In genomic region chr6:7467007-7467897, GRCh38 we compare ENCODE assay signal across 18 cellular contexts.
A peak's percentile ranks its signal among the peaks of the same experiment; 100 is the strongest.
DNase-seq lines count a peak whose midpoint lies in the region; ATAC-seq and TF ChIP-seq lines count a peak whose summit lies in the region.
"Had no signal": no experiment of that assay in that cellular context is flagged by ENCODE, and none has a peak within 500 bp of the region (broad histone marks: within the 10 kb centered on the region; RNA-seq: fewer than 3 reads in every experiment).

No MANE protein-coding gene starts in this region.

- peak overlapping the region in 8 of 12 donors; percentile 27 to 79 (median 76) for H3K27ac ChIP-seq in heart left ventricle
- no peak overlapping the region for H3K27ac ChIP-seq in neural progenitor cell
- H3K27ac ChIP-seq: SJCRH30, thoracic aorta had no signal

- peaks cover 3% of the 10 kb centered on the region for H3K9me3 Mint-ChIP-seq in neural progenitor cell
- H3K9me3 Mint-ChIP-seq: natural killer cell treated with Interleukin-12 subunit alpha and Interleukin-12 subunit beta and Interleukin-15 and Interleukin-18, amount 100 ng/mL, for 72 hours; T-helper 2 cell treated with Interferon-gamma antibody and Interleukin-4, amounts not matched to agents 5 μg/mL and 100 μg/mL, for 36 hours had no signal

- ATAC-seq in heart left ventricle (peak in 2 of 4 donors; percentile 66), GM18870 (IDR thresholded peaks at IDR 0.05; ENCODE audit: unreplicated experiment) (no peak), GM21529 (IDR thresholded peaks at IDR 0.05; ENCODE audit: unreplicated experiment) (no peak)

- H3K9me3 ChIP-seq in heart left ventricle: no peaks in the 10 kb centered on the region
- no peaks in the 10 kb centered on the region for H3K9me3 ChIP-seq in neural progenitor cell (ENCODE audit: low read depth)
- H3K9me3 ChIP-seq: SJCRH30, thoracic aorta had no signal

- peaks cover 33% of the 10 kb centered on the region for H3K4me1 Mint-ChIP-seq in neural progenitor cell

- no peak overlapping the region for H3K4me3 Mint-ChIP-seq in neural progenitor cell
- H3K4me3 Mint-ChIP-seq: activated naive CD8-positive, alpha-beta T cell; natural killer cell treated with Interleukin-12 subunit alpha and Interleukin-12 subunit beta and Interleukin-15 and Interleukin-18, amount 100 ng/mL, for 72 hours; T-helper 2 cell treated with Interferon-gamma antibody and Interleukin-4, amounts not matched to agents 5 μg/mL and 100 μg/mL, for 36 hours had no signal

- no peaks in the 10 kb centered on the region for H3K79me2 ChIP-seq in neural progenitor cell (ENCODE audit: low read depth)

- no peak overlapping the region for H3K9ac ChIP-seq in neural progenitor cell

- no peak overlapping the region for H3K4me2 ChIP-seq in neural progenitor cell

- TF ChIP-seq CTCF in heart left ventricle (IDR thresholded peaks at IDR 0.05) (no peak), neural progenitor cell (IDR thresholded peaks at IDR 0.05) (no peak)

- WGBS in heart left ventricle, 4 donors: 32 to 52% (median 44%) methylated on average over 13 of the region's 13 CpGs

- no peak overlapping the region for H3K4me3 ChIP-seq in heart left ventricle
- H3K4me3 ChIP-seq in neural progenitor cell: no peak overlapping the region
- H3K4me3 ChIP-seq: SJCRH30 had no signal

- peaks cover 0 to 23% (median 12%) of the 10 kb centered on the region in 12 donors for H3K4me1 ChIP-seq in heart left ventricle
- peaks cover 10% of the 10 kb centered on the region for H3K4me1 ChIP-seq in neural progenitor cell
- H3K4me1 ChIP-seq: SJCRH30 had no signal

- no peaks in the 10 kb centered on the region for H4K20me1 ChIP-seq in neural progenitor cell (ENCODE audit: low read depth)

- peak overlapping the region; percentile 46 for H3K27ac Mint-ChIP-seq in neural progenitor cell
- H3K27ac Mint-ChIP-seq: activated naive CD8-positive, alpha-beta T cell; natural killer cell treated with Interleukin-12 subunit alpha and Interleukin-12 subunit beta and Interleukin-15 and Interleukin-18, amount 100 ng/mL, for 72 hours; T-helper 2 cell treated with Interferon-gamma antibody and Interleukin-4, amounts not matched to agents 5 μg/mL and 100 μg/mL, for 36 hours had no signal

- TF ChIP-seq POLR2A in heart left ventricle (IDR thresholded peaks at IDR 0.05): no peak

- intact Hi-C loops in heart left ventricle (cut with DNase I): loop anchor here in 3 of 10 donors (5.0 kb wide), 2 partner anchors 40 to 75 kb away; partner anchors contain the start of gene DSP (in 2 of the 3)

- peaks cover 9% of the 10 kb centered on the region for H3F3A ChIP-seq in neural progenitor cell (ENCODE audit: low read depth)

- H3K27me3 ChIP-seq in heart left ventricle (no peaks in the 10 kb centered on the region), neural progenitor cell (no peaks in the 10 kb centered on the region)
- H3K27me3 ChIP-seq: SJCRH30 had no signal

- H2AFZ ChIP-seq in neural progenitor cell (replicated peaks): no peak overlapping the region

- peaks cover 13% of the 10 kb centered on the region for H3K27me3 Mint-ChIP-seq in neural progenitor cell (ENCODE audit: insufficient read depth, low read depth)

- H3K36me3 ChIP-seq in heart left ventricle (no peaks in the 10 kb centered on the region), neural progenitor cell (no peaks in the 10 kb centered on the region)
- H3K36me3 ChIP-seq: SJCRH30, thoracic aorta had no signal

- H3K36me3 Mint-ChIP-seq in neural progenitor cell: no peaks in the 10 kb centered on the region
- H3K36me3 Mint-ChIP-seq: activated naive CD8-positive, alpha-beta T cell; natural killer cell treated with Interleukin-12 subunit alpha and Interleukin-12 subunit beta and Interleukin-15 and Interleukin-18, amount 100 ng/mL, for 72 hours had no signal

- DNase-seq in Daoy (ENCODE audit: low read depth): peak; percentile 49
- peak; percentile 14 for DNase-seq in RPMI7951 (ENCODE audit: low read depth)
- peak in 2 of 5 donors; percentile 53 to 55 for DNase-seq in heart left ventricle
- DNase-seq in neural progenitor cell (ENCODE audit: low spot score): peak; percentile 30
- DNase-seq in H4 (ENCODE audit: low spot score): no peak
- no peak for DNase-seq in NCI-H82 treated with DMSO at 0.1 percent for 48 hours (lab: John Stamatoyannopoulos, UW; ENCODE audit: unreplicated experiment)
- DNase-seq: activated CD4-positive, alpha-beta T cell treated with anti-CD3 and anti-CD28 coated beads for 4 hours; activated T-cell treated with anti-CD3 and anti-CD28 coated beads for 4 hours; glutamatergic neuron; retina; SJCRH30; stimulated activated CD4-positive, alpha-beta T cell treated with anti-CD3 and anti-CD28 coated beads, Interleukin-2, amount 100 ng/mL, for 24 hours had no signal

Comparison
In these comparisons a context has a peak if more than half of its experiments do, and no peak if none do; other contexts are left out.
1. DNase-seq: peak in Daoy (single experiment), RPMI7951 (single experiment) and neural progenitor cell (single experiment); none in H4 (single experiment) and NCI-H82 treated with DMSO at 0.1 percent for 48 hours (single experiment).